ENCODE assay signal across 10 cellular contexts in the genomic region with DNA sequence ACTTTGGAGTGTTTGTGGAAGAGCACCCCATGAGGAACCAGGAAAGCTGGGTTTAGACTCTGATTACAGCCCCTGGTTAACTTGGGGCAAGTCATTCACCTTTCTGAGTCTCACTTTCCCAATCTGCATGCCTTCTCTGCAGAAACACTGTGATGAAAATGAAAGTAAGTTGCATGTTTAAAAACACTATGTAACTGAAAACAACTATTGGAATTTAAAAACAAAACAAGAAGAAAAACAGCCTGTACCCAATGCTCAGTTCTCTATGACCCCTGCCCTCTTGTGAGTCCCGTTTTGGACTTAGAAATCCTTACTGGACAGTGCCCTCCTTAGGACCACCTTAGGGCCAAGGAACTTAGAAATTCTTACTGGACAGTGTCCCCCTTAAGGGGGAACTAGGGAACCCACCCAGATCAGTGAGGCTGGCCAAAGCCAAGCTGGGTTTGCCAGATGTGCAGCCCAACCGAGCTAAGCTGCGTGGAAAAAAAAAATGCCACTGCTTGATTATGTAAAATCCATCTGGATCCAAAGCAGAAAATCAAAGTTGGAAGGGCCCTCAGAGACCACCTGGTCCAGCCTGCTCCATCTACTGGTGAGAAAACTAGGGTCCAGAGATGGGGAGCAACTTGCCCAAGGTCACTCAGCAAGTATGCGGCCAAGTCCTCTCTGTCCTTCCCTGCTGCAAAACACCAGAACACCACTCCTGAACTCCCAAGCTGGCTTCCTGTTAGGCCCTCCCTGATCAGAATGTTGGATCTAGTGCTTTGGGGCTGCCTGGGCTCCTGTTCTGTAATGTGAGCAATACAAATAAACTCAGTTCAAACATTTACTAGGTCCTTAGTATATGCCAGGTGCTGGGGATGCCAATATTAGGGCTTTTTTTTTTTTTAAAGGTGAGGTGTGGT.
DNase-seq lines count a peak whose midpoint lies in the region; ATAC-seq and TF ChIP-seq lines count a peak whose summit lies in the region.
"Had no signal": no experiment of that assay in that cellular context is flagged by ENCODE, and none has a peak within 500 bp of the region (broad histone marks: within the 10 kb centered on the region; RNA-seq: fewer than 3 reads in every experiment).

No MANE protein-coding gene starts in this region.

- no peak overlapping the region for H3K9ac ChIP-seq in H9 (ENCODE audit: extremely low read depth, insufficient read length, low read length)

- H3K27ac Mint-ChIP-seq in H9 (peak overlapping the region in 2 of 3 experiments; percentile 64 to 66; a peak in 2 of 7 replicates), chondrocyte (ENCODE audit: unreplicated experiment) (peak overlapping the region; percentile 90), GM23338 (no peak overlapping the region)
- H3K27ac Mint-ChIP-seq in naive thymus-derived CD4-positive, alpha-beta T cell, result peak overlapping the region; percentile 88 to 98 (median 93)

- no peak overlapping the region for H2BK5ac ChIP-seq in H9 (ENCODE audit: insufficient read length, low read length)

- H3K27ac ChIP-seq in ACC112 (ENCODE audit: low read depth, low read length) (peak overlapping the region; percentile 41), H9 (ENCODE audit: insufficient read length, low read depth, low read length) (no peak overlapping the region), GM23338 (ENCODE audit: low read depth) (no peak overlapping the region)
- H3K27ac ChIP-seq in naive thymus-derived CD4-positive, alpha-beta T cell (ENCODE audit: low read depth, low read length), result peak overlapping the region; percentile 36

- no peaks in the 10 kb centered on the region for H3K23me2 ChIP-seq in H9 (ENCODE audit: insufficient read length, low read depth, low read length, poor library complexity, severe bottlenecking)

- H3K9me3 ChIP-seq in H9 (ENCODE audit: control insufficient read depth, low read depth, low read length), result no peaks in the 10 kb centered on the region
- no peaks in the 10 kb centered on the region for H3K9me3 ChIP-seq in naive thymus-derived CD4-positive, alpha-beta T cell (ENCODE audit: control insufficient read depth in 2 of 3, low read length in 3 of 3)

- H3K27me3 ChIP-seq in ACC112 (ENCODE audit: insufficient read depth, low read length) (no peaks in the 10 kb centered on the region), H9 (ENCODE audit: insufficient read depth, low read length) (no peaks in the 10 kb centered on the region), GM23338 (ENCODE audit: insufficient read depth) (no peaks in the 10 kb centered on the region)
- H3K27me3 ChIP-seq in naive thymus-derived CD4-positive, alpha-beta T cell (ENCODE audit: control insufficient read depth in 2 of 2, insufficient read depth in 2 of 2, low read length in 2 of 2), result no peaks in the 10 kb centered on the region

- H3K79me2 ChIP-seq in ACC112 (ENCODE audit: control insufficient read depth, insufficient read depth, low read length, unreplicated experiment) (no peaks in the 10 kb centered on the region), H9 (ENCODE audit: insufficient read depth, low read length) (no peaks in the 10 kb centered on the region; the same call in 1 of the 2 replicates), GM23338 (replicated peaks; ENCODE audit: insufficient read depth) (peaks cover 60% of the 10 kb centered on the region)

- no peak overlapping the region for H4K8ac ChIP-seq in H9 (replicated peaks; ENCODE audit: insufficient read length, low read depth, low read length)

- peaks cover 38 to 39% of the 10 kb centered on the region in 2 experiments for H3K4me1 Mint-ChIP-seq in H9
- H3K4me1 Mint-ChIP-seq in chondrocyte (ENCODE audit: low read depth), result peaks cover 73% of the 10 kb centered on the region
- H3K4me1 Mint-ChIP-seq in naive thymus-derived CD4-positive, alpha-beta T cell, result peaks cover 29 to 86% (median 71%) of the 10 kb centered on the region in 7 donors
- peaks cover 48% of the 10 kb centered on the region for H3K4me1 Mint-ChIP-seq in GM23338

- no peak overlapping the region for H3T11ph ChIP-seq in H9 (ENCODE audit: low read length)

- H2AK5ac ChIP-seq in H9 (ENCODE audit: insufficient read length, low read length), result no peak overlapping the region

- H3K36me3 Mint-ChIP-seq in H9 (ENCODE audit: insufficient read depth in 1 of 3, low read depth in 3 of 3) (peaks cover 16 to 27% (median 20%) of the 10 kb centered on the region in 3 experiments), chondrocyte (ENCODE audit: low read depth) (peaks cover 9% of the 10 kb centered on the region), GM23338 (ENCODE audit: low read depth) (peaks cover 20% of the 10 kb centered on the region)
- H3K36me3 Mint-ChIP-seq in naive thymus-derived CD4-positive, alpha-beta T cell, result peaks cover 4 to 18% (median 14%) of the 10 kb centered on the region in 5 donors

- H3K14ac ChIP-seq in H9 (ENCODE audit: insufficient read depth, low read length), result no peak overlapping the region

- H2BK15ac ChIP-seq in H9 (ENCODE audit: low read depth, low read length), result no peak overlapping the region

- no peak overlapping the region for H2BK20ac ChIP-seq in H9 (ENCODE audit: low read depth, low read length, poor library complexity, severe bottlenecking)

- no peaks in the 10 kb centered on the region for H3K9me2 ChIP-seq in GM23338 (ENCODE audit: insufficient read depth)

- H2BK120ac ChIP-seq in H9 (ENCODE audit: low read depth, low read length, poor library complexity, severe bottlenecking), result no peak overlapping the region

- no peak for ATAC-seq in naive thymus-derived CD4-positive, alpha-beta T cell
- no peak for ATAC-seq in GM23338
- ATAC-seq: activated CD4-positive, CD25-positive, alpha-beta regulatory T cell treated with anti-CD3 and anti-CD28 coated beads, Interleukin-2, amount 50 U/mL, for 24 hours had no signal

- no peak for DNase-seq in H9
- DNase-seq in chondrocyte (ENCODE audit: low spot score), result no peak
- no peak for DNase-seq in naive thymus-derived CD4-positive, alpha-beta T cell
- DNase-seq in GM23338 (ENCODE audit: low spot score), result no peak
- DNase-seq in HuH-7.5 (ENCODE audit: low spot score), result no peak
- no peak for DNase-seq in NCI-H1694 treated with DMSO at 0.1 percent for 48 hours (lab: John Stamatoyannopoulos, UW)
- no peak for DNase-seq in stimulated activated CD4-positive, alpha-beta T cell treated with anti-CD3 and anti-CD28 coated beads, Interleukin-15, amount 100 ng/mL, for 24 hours
- DNase-seq: HCEC 1CT had no signal

- 0 out of 2 replicates have a peak, but pooled peaks cover 5% of the 10 kb centered on the region for H3F3A ChIP-seq in GM23338 (replicated peaks; ENCODE audit: low read depth)

- no peak overlapping the region for H3K56ac ChIP-seq in H9 (ENCODE audit: insufficient read length, low read depth, low read length)

- H4K20me1 ChIP-seq in H9 (ENCODE audit: control insufficient read depth, insufficient read depth, insufficient read length) (no peaks in the 10 kb centered on the region), GM23338 (replicated peaks; ENCODE audit: insufficient read depth) (peaks cover 17% of the 10 kb centered on the region; the same call in 1 of the 2 replicates)

- no peaks in the 10 kb centered on the region for H3K79me1 ChIP-seq in H9 (ENCODE audit: insufficient read depth, low read depth, low read length, poor library complexity, severe bottlenecking)

- TF ChIP-seq CTCF in H9 (conservative IDR thresholded peaks at IDR 0.05) (no peak), chondrocyte (IDR thresholded peaks at IDR 0.05) (no peak), GM23338 (conservative IDR thresholded peaks at IDR 0.05; ENCODE audit: low read depth in 2 of 2) (no peak)

- WGBS in H9 (ENCODE audit: extremely low coverage, insufficient read length, low lambda C conversion rate), result no CpG with 5 or more reads among the region's 4 CpGs

- intact Hi-C loops in naive thymus-derived CD4-positive, alpha-beta T cell (cut with micrococcal nuclease), result loop anchor here in 1 of 2 donors (1.0 to 5.0 kb wide), 2 partner anchors 10 to 35 kb away; no protein-coding TSS in a partner anchor

- POLR2A ChIA-PET in naive thymus-derived CD4-positive, alpha-beta T cell (lab: Charles Lee), result interaction anchor here (1.1 kb wide), 1 partner anchor 8 kb away, joined by 3 read pairs; no protein-coding TSS in a partner anchor

- no peaks in the 10 kb centered on the region; a peak in 1 of 5 replicates for H3K9me3 Mint-ChIP-seq in H9
- H3K9me3 Mint-ChIP-seq in chondrocyte (ENCODE audit: low read depth), result no peaks in the 10 kb centered on the region
- no peaks in the 10 kb centered on the region for H3K9me3 Mint-ChIP-seq in naive thymus-derived CD4-positive, alpha-beta T cell
- no peaks in the 10 kb centered on the region for H3K9me3 Mint-ChIP-seq in GM23338

- H3K4me1 ChIP-seq in ACC112 (ENCODE audit: control insufficient read depth, insufficient read depth, low read length, unreplicated experiment), result peaks cover 38% of the 10 kb centered on the region
- peaks cover 3% of the 10 kb centered on the region; the same call in 1 of the 2 replicates for H3K4me1 ChIP-seq in H9 (ENCODE audit: insufficient read depth, low read length)
- H3K4me1 ChIP-seq in naive thymus-derived CD4-positive, alpha-beta T cell (ENCODE audit: control insufficient read depth in 2 of 2, insufficient read depth in 2 of 2, low read length in 2 of 2), result peaks cover 0 to 55% of the 10 kb centered on the region in 2 donors
- peaks cover 29% of the 10 kb centered on the region for H3K4me1 ChIP-seq in GM23338 (ENCODE audit: insufficient read depth)

- H3K27me3 Mint-ChIP-seq in H9 (ENCODE audit: low read depth) (no peaks in the 10 kb centered on the region; the same call in 1 of the 2 replicates), chondrocyte (ENCODE audit: low read depth) (no peaks in the 10 kb centered on the region), GM23338 (ENCODE audit: insufficient read depth, low read depth, poor library complexity) (peaks cover 29% of the 10 kb centered on the region)
- no peaks in the 10 kb centered on the region for H3K27me3 Mint-ChIP-seq in naive thymus-derived CD4-positive, alpha-beta T cell

- no peak overlapping the region for H4K91ac ChIP-seq in H9 (ENCODE audit: insufficient read length, low read depth, low read length)

- no peaks in the 10 kb centered on the region for H3K36me3 ChIP-seq in ACC112 (ENCODE audit: insufficient read depth, low read length)
- no peaks in the 10 kb centered on the region for H3K36me3 ChIP-seq in naive thymus-derived CD4-positive, alpha-beta T cell (ENCODE audit: control insufficient read depth in 2 of 3, insufficient read depth in 3 of 3, low read length in 3 of 3)
- no peaks in the 10 kb centered on the region for H3K36me3 ChIP-seq in GM23338 (ENCODE audit: insufficient read depth)

- H3K4me3 Mint-ChIP-seq in H9 (no peak overlapping the region), chondrocyte (ENCODE audit: unreplicated experiment) (no peak overlapping the region), GM23338 (no peak overlapping the region; the same call in 2 of the 3 replicates)
- peak overlapping the region; percentile 70 to 89 (median 80) for H3K4me3 Mint-ChIP-seq in naive thymus-derived CD4-positive, alpha-beta T cell

- H3K4me3 ChIP-seq in ACC112 (ENCODE audit: low read depth, low read length) (no peak overlapping the region), GM23338 (no peak overlapping the region)
- no peak overlapping the region for H3K4me3 ChIP-seq in naive thymus-derived CD4-positive, alpha-beta T cell (ENCODE audit: low read length)

- CTCF ChIA-PET in naive thymus-derived CD4-positive, alpha-beta T cell (lab: Charles Lee), result no interaction called here

- H2AFZ ChIP-seq in ACC112 (ENCODE audit: low read length, unreplicated experiment) (no peak overlapping the region), H9 (ENCODE audit: low read length) (no peak overlapping the region), GM23338 (no peak overlapping the region)

- H3K4me2 ChIP-seq in H9 (ENCODE audit: insufficient read depth, insufficient read length, low read length) (no peak overlapping the region), GM23338 (no peak overlapping the region)

- no peak overlapping the region for H4K5ac ChIP-seq in H9 (ENCODE audit: insufficient read length, low read depth, low read length)

- no peak overlapping the region for H3K18ac ChIP-seq in H9 (ENCODE audit: insufficient read length, low read depth, low read length)

- H2BK12ac ChIP-seq in H9 (ENCODE audit: insufficient read length, low read depth, low read length), result no peak overlapping the region

- no peak overlapping the region for H3K4ac ChIP-seq in H9 (ENCODE audit: low read depth, low read length)

- no peak overlapping the region for H3K23ac ChIP-seq in H9 (ENCODE audit: insufficient read length, low read depth, low read length)

Comparison
In these comparisons a context has a peak if more than half of its experiments do, and no peak if none do; other contexts are left out.
1. H3K27ac ChIP-seq: peak in ACC112 (single experiment) and naive thymus-derived CD4-positive, alpha-beta T cell (single experiment); none in H9 (single experiment) and GM23338 (single experiment).
2. H3K4me3 Mint-ChIP-seq: peak in naive thymus-derived CD4-positive, alpha-beta T cell (10 of 10); none in H9 (0 of 2), chondrocyte (single experiment) and GM23338 (single experiment).